1 cellular context compared by ENCODE assay signal in genomic region chr12:65195387-65196055, GRCh38.
TF ChIP-seq lines count a peak whose summit lies in the region.

No MANE protein-coding gene starts in this region.

TF ChIP-seq in GM12878, 131 proteins besides CTCF, POLR2A, EP300 and RAD21:
- no peak for TF ChIP-seq NR2C2 (IDR thresholded peaks at IDR 0.05; ENCODE audit: borderline replicate concordance, control insufficient read depth, insufficient read length, low read depth)
- no peak for TF ChIP-seq SIX5 (IDR thresholded peaks at IDR 0.05; ENCODE audit: low read depth, low read length, severe bottlenecking)
- TF ChIP-seq CHD1 (IDR thresholded peaks at IDR 0.05; ENCODE audit: low read depth, low read length) = no peak
- no peak for TF ChIP-seq SREBF2 (IDR thresholded peaks at IDR 0.05; ENCODE audit: low read length)
- TF ChIP-seq NKRF (conservative IDR thresholded peaks at IDR 0.05) = no peak
- no peak for TF ChIP-seq FOXM1 (IDR thresholded peaks at IDR 0.05; ENCODE audit: low read depth, low read length)
- TF ChIP-seq ASH2L (IDR thresholded peaks at IDR 0.05; ENCODE audit: borderline replicate concordance, low read depth) = no peak
- no peak for TF ChIP-seq EGR1 (IDR thresholded peaks at IDR 0.05; ENCODE audit: borderline replicate concordance in 1 of 2, low read depth in 2 of 2, low read length in 2 of 2)
- TF ChIP-seq STAT3 (IDR thresholded peaks at IDR 0.05; ENCODE audit: low read depth, low read length) = no peak
- no peak for TF ChIP-seq EED (IDR thresholded peaks at IDR 0.05; ENCODE audit: low read depth)
- TF ChIP-seq, protein P1, sequence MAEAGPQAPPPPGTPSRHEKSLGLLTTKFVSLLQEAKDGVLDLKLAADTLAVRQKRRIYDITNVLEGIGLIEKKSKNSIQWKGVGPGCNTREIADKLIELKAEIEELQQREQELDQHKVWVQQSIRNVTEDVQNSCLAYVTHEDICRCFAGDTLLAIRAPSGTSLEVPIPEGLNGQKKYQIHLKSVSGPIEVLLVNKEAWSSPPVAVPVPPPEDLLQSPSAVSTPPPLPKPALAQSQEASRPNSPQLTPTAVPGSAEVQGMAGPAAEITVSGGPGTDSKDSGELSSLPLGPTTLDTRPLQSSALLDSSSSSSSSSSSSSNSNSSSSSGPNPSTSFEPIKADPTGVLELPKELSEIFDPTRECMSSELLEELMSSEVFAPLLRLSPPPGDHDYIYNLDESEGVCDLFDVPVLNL (IDR thresholded peaks at IDR 0.05; ENCODE audit: low read depth, low read length) = no peak
